ENCODE assay signal across 15 cellular contexts in genomic region chr11:123190504-123190903, GRCh38. TPM values are rescaled to one million over a fixed set of nuclear protein-coding genes. Genes with fewer than 3 reads are reported as not detected.
A peak's percentile ranks its signal among the peaks of the same experiment; 100 is the strongest.
DNase-seq lines count a peak whose midpoint lies in the region; ATAC-seq and TF ChIP-seq lines count a peak whose summit lies in the region.
"Had no signal": no experiment of that assay in that cellular context is flagged by ENCODE, and none has a peak within 500 bp of the region (broad histone marks: within the 10 kb centered on the region; RNA-seq: fewer than 3 reads in every experiment).

No MANE protein-coding gene starts in this region.

- no peaks in the 10 kb centered on the region for H3K9me3 ChIP-seq in fibroblast of lung (ENCODE audit: control insufficient read depth, insufficient read depth, low read depth, low read length)
- H3K9me3 ChIP-seq in neural cell (ENCODE audit: low read length) = no peaks in the 10 kb centered on the region
- H3K9me3 ChIP-seq in thoracic aorta = no peaks in the 10 kb centered on the region
- H3K9me3 ChIP-seq: BLaER1 had no signal

- H3K9me2 ChIP-seq in neural cell (ENCODE audit: insufficient read depth, low read length) = no peaks in the 10 kb centered on the region

- H3K4me3 Mint-ChIP-seq in HFFc6 = peak overlapping the region; percentile 61
- H3K4me3 Mint-ChIP-seq: CD8-positive, alpha-beta memory T cell; H9 had no signal

- no peaks in the 10 kb centered on the region for H3K9me3 Mint-ChIP-seq in HFFc6
- H3K9me3 Mint-ChIP-seq: H9 had no signal

- peaks cover 36% of the 10 kb centered on the region for H3K36me3 Mint-ChIP-seq in HFFc6 (ENCODE audit: low read depth)
- H3K36me3 Mint-ChIP-seq: CD8-positive, alpha-beta memory T cell had no signal

- no peaks in the 10 kb centered on the region for H3F3A ChIP-seq in neural cell (ENCODE audit: insufficient read depth, low read length, poor library complexity, severe bottlenecking)

- no peak for TF ChIP-seq RAD21 in neural cell (conservative IDR thresholded peaks at IDR 0.05)

- DNase-seq in HFFc6 (no peak), fibroblast of lung (ENCODE audit: low read depth in 2 of 2) (no peak), thoracic aorta (ENCODE audit: low spot score) (no peak), KG1 (lab: John Stamatoyannopoulos, UW) (no peak), ureter (ENCODE audit: low spot score) (no peak)
- DNase-seq: CD8-positive, alpha-beta memory T cell; H9; NCI-H1417; NCI-H1930; NCI-H510A treated with DMSO at 0.1 percent for 48 hours; SHP77 had no signal

- no peak for TF ChIP-seq EP300 in neural cell (conservative IDR thresholded peaks at IDR 0.05; ENCODE audit: poor library complexity, severe bottlenecking)

- H3K27me3 ChIP-seq in fibroblast of lung (ENCODE audit: control insufficient read depth, insufficient read depth, low read length) (no peaks in the 10 kb centered on the region), neural cell (ENCODE audit: insufficient read depth, low read depth, low read length) (peaks cover 33% of the 10 kb centered on the region), thoracic aorta (replicated peaks; ENCODE audit: insufficient read depth) (no peaks in the 10 kb centered on the region)

- peaks cover 90% of the 10 kb centered on the region for H3K79me2 ChIP-seq in fibroblast of lung (ENCODE audit: control insufficient read depth, insufficient read depth, low read length)
- no peaks in the 10 kb centered on the region for H3K79me2 ChIP-seq in neural cell (replicated peaks; ENCODE audit: insufficient read depth, low read length)

- H3K9ac ChIP-seq in fibroblast of lung (ENCODE audit: insufficient read depth, low read length) (no peak overlapping the region), neural cell (ENCODE audit: low read length) (no peak overlapping the region)
- H3K9ac ChIP-seq: BLaER1 had no signal

- H4K20me1 ChIP-seq in fibroblast of lung (ENCODE audit: control insufficient read depth, extremely low read depth, insufficient read depth, low read length) = no peaks in the 10 kb centered on the region
- H4K20me1 ChIP-seq in neural cell (ENCODE audit: insufficient read depth) = no peaks in the 10 kb centered on the region

- H3K4me1 Mint-ChIP-seq in HFFc6 (ENCODE audit: low read depth) = peaks cover 84% of the 10 kb centered on the region

- TF ChIP-seq CTCF in HFFc6 (IDR thresholded peaks at IDR 0.05) = no peak
- TF ChIP-seq CTCF in fibroblast of lung (conservative IDR thresholded peaks at IDR 0.05 in 1 of 2, IDR thresholded peaks at IDR 0.05 in 1 of 2; ENCODE audit: low read depth in 1 of 2, low read length in 2 of 2) = no peak
- no peak for TF ChIP-seq CTCF in neural cell (IDR thresholded peaks at IDR 0.05; ENCODE audit: poor library complexity, severe bottlenecking)
- no peak for TF ChIP-seq CTCF in thoracic aorta (IDR thresholded peaks at IDR 0.05)

- H3K27ac Mint-ChIP-seq in HFFc6 = peak overlapping the region; percentile 47
- H3K27ac Mint-ChIP-seq: CD8-positive, alpha-beta memory T cell; H9 had no signal

- peaks cover 28% of the 10 kb centered on the region for H3K4me1 ChIP-seq in fibroblast of lung (ENCODE audit: control insufficient read depth, extremely low read depth, insufficient read depth, low read length)
- peaks cover 13 to 81% of the 10 kb centered on the region in 2 donors for H3K4me1 ChIP-seq in thoracic aorta (ENCODE audit: control insufficient read depth in 1 of 2, low read depth in 2 of 2)

- H3K4me2 ChIP-seq in fibroblast of lung (ENCODE audit: extremely low read depth, insufficient read depth, low read length) (no peak overlapping the region), neural cell (ENCODE audit: low read length) (no peak overlapping the region)
- H3K4me2 ChIP-seq: BLaER1 had no signal

- H3K27me3 Mint-ChIP-seq in HFFc6 (ENCODE audit: insufficient read depth) = peaks cover 2% of the 10 kb centered on the region; the same call in 1 of the 2 replicates

- H2AFZ ChIP-seq in fibroblast of lung (ENCODE audit: low read length) = no peak overlapping the region
- H2AFZ ChIP-seq in neural cell (ENCODE audit: low read depth, low read length) = no peak overlapping the region

- H3K4me3 ChIP-seq in fibroblast of lung (replicated peaks in 1 of 4; ENCODE audit: control extremely low read depth in 1 of 4, insufficient read depth in 1 of 4, low read depth in 3 of 4, low read length in 4 of 4) (peak overlapping the region in 1 of 4 experiments; percentile 11), neural cell (ENCODE audit: low read length) (no peak overlapping the region), thoracic aorta (no peak overlapping the region)
- H3K4me3 ChIP-seq: BLaER1 had no signal

- peaks cover 3% of the 10 kb centered on the region for H3K36me3 ChIP-seq in fibroblast of lung (ENCODE audit: control insufficient read depth, insufficient read depth, low read length)
- H3K36me3 ChIP-seq in neural cell (ENCODE audit: insufficient read depth, low read length) = no peaks in the 10 kb centered on the region
- H3K36me3 ChIP-seq in thoracic aorta = no peaks in the 10 kb centered on the region
- H3K36me3 ChIP-seq: BLaER1 had no signal

- peak overlapping the region; percentile 24 for H3K27ac ChIP-seq in fibroblast of lung (ENCODE audit: insufficient read depth, low read length)
- no peak overlapping the region for H3K27ac ChIP-seq in neural cell (ENCODE audit: low read length)
- peak overlapping the region; percentile 35 to 94 for H3K27ac ChIP-seq in thoracic aorta
- H3K27ac ChIP-seq: BLaER1 had no signal

- ATAC-seq in thoracic aorta (ENCODE audit: insufficient number of reproducible peaks, low FRiP score, low read depth) (no peak), HG03095 (IDR thresholded peaks at IDR 0.05; ENCODE audit: unreplicated experiment) (no peak), HG03457 (IDR thresholded peaks at IDR 0.05; ENCODE audit: unreplicated experiment) (no peak)

TF ChIP-seq in neural cell, 6 proteins besides CTCF, POLR2A, EP300 and RAD21:
- peak; percentile 51 for TF ChIP-seq POLR2AphosphoS5 (IDR thresholded peaks at IDR 0.05)
- no peak for TF ChIP-seq SMC3 (conservative IDR thresholded peaks at IDR 0.05; ENCODE audit: poor library complexity)
TF ChIP-seq in neural cell: peak in this region for 1.

RNA-seq across cellular contexts. Expression of gene CLMP, which starts 4.5 kb away (rescaled TPM):
- total RNA-seq in HFFc6 (2021; fragmentation: NEBNext Ultra II Directional; extraction: Animal tissue kit (Norgen Biotek cat#: 25700)) = 100 to 1,000 TPM; 126 to 201 (median 138) TPM
- total RNA-seq in fibroblast of lung = 84.5 and 107 TPM in 2 replicates
- 151 and 243 TPM in 2 replicates for polyA plus RNA-seq in fibroblast of lung
- polyA plus RNA-seq in fibroblast of lung (2012) = 74.4 and 134 TPM in 2 replicates
- 180 and 200 TPM in 2 replicates for polyA minus RNA-seq in fibroblast of lung (ENCODE audit: low replicate concordance)
- polyA plus RNA-seq in neural cell = 0.14 TPM in 1 of 2 replicates, not detected in the other
- 0.35 TPM in 1 of 2 replicates, not detected in the other for polyA minus RNA-seq in neural cell
- 100 to 1,000 TPM in 1 of 2 donors, 10 to 100 TPM in 1; 48.3 to 126 TPM for total RNA-seq in thoracic aorta
- 34.4 TPM for total RNA-seq in ureter
